19 cellular contexts compared by ENCODE assay signal in the genomic region with DNA sequence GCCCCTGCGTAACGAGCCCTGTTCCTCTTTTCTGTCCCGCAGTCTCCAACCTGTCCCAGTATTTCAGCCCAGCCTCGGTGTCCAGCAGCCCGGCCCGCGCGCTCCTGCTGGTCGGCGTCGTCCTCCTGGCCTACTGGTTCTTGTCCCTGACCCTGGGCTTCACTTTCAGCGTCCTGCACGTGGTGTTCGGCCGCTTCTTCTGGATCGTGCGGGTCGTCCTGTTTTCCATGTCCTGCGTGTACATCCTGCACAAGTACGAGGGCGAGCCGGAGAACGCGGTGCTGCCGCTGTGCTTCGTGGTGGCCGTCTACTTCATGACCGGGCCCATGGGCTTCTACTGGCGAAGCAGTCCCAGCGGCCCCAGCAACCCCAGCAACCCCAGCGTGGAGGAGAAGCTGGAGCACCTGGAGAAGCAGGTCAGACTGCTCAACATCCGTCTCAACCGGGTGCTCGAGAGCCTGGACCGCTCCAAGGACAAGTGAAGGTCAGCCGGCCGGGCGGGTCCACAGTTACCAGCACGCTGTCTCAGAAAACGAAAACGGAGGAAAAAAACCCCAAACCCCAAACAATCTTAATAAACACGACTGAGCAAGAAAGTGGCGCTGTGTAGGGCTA.
"Had no signal": no experiment of that assay in that cellular context is flagged by ENCODE, and none has a peak within 500 bp of the region (broad histone marks: within the 10 kb centered on the region; RNA-seq: fewer than 3 reads in every experiment).

No MANE protein-coding gene starts in this region.

- H3K27ac ChIP-seq: colonic mucosa, foreskin keratinocyte, heart left ventricle, lower lobe of right lung, right atrium auricular region, suprapubic skin, tibial artery had no signal

- ATAC-seq: foreskin keratinocyte, heart left ventricle, left lobe of liver, lower lobe of right lung had no signal

- H3K4me3 Mint-ChIP-seq: endodermal cell, memory B cell, mesothelial cell of epicardium, nephron had no signal

- H3K4me3 ChIP-seq: colonic mucosa, heart left ventricle, lower lobe of right lung, right atrium auricular region, suprapubic skin, tibial artery had no signal

- H3K9me3 ChIP-seq: colonic mucosa, heart left ventricle, lower lobe of right lung, right atrium auricular region, suprapubic skin, tibial artery had no signal

- H3K27me3 Mint-ChIP-seq: memory B cell had no signal

- H3K36me3 ChIP-seq: colonic mucosa, lower lobe of right lung had no signal

- H3K4me1 Mint-ChIP-seq: mesothelial cell of epicardium, nephron had no signal

- H3K27ac Mint-ChIP-seq: endodermal cell, memory B cell, mesothelial cell of epicardium, nephron had no signal

- H3K27me3 ChIP-seq: colonic mucosa, foreskin keratinocyte, heart left ventricle, right atrium auricular region, suprapubic skin, tibial artery had no signal

- H3K9me3 Mint-ChIP-seq: memory B cell, mesothelial cell of epicardium, nephron had no signal

- DNase-seq: colonic mucosa; effector CD4-positive, alpha-beta T cell; endodermal cell; erythroblast; foreskin keratinocyte; heart left ventricle; hippocampal formation; kidney glomerular epithelial cell; lower lobe of right lung; small intestine; stimulated activated CD4-positive, alpha-beta T cell treated with anti-CD3 and anti-CD28 coated beads, Interleukin-12 subunit alpha, Interleukin-12 subunit beta, amount 100 ng/mL, for 4 hours; stimulated activated naive CD4-positive, alpha-beta T cell treated with Interleukin-2 at 50 U/mL for 16 hours; tibial artery had no signal

- H3K4me1 ChIP-seq: colonic mucosa, foreskin keratinocyte, heart left ventricle, lower lobe of right lung, right atrium auricular region, suprapubic skin, tibial artery had no signal
